Comparison of ENCODE assay signal across 8 cellular contexts in the genomic region with DNA sequence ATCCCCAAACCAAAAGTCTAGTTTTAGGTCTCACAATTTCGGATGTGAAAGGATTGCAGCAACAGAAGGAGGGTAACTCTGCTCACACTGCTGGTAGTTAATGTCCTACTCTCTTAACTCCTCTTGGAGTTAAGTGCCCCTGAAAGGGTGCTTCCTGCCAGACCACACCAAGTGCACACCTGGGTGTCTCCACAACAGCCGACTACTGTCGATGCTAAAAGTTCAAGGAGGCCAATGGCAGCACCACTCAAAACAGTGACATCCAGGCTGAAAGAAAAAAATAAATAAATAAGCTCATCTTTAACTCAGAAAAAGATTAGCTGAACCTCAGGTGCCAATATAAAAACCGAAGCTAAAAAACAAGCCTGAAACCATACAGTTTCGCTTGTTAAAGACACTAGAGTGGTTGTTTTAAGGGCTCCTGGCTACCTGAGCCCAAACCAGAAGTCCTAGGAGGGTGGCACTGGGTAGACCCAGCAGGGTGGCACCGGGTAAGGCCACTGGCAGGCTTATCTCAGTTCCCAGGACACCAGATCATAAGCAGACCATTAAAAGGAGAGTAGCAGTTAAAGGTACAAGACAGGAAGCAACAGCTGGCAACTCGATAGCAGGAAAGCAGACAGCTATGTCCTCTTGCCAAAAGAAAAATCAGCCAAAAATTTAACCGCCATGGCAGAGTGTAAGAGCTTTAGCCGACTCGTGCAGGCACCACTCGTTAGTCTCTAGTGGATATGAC. TPM values are rescaled to one million over a fixed set of nuclear protein-coding genes. Genes with fewer than 3 reads are reported as not detected.
DNase-seq lines count a peak whose midpoint lies in the region; ATAC-seq, FAIRE-seq and TF ChIP-seq lines count a peak whose summit lies in the region.

No MANE protein-coding gene starts in this region.

- H3K36me3 Mint-ChIP-seq in activated B cell treated with CpG ODN at 0.5 μM for 24 hours (ENCODE audit: low read depth) = peaks cover 26% of the 10 kb centered on the region

- no peak for TF ChIP-seq CTCF in activated B cell treated with CpG ODN at 0.5 μM for 24 hours (IDR thresholded peaks at IDR 0.05)

- H3K4me3 Mint-ChIP-seq in activated B cell treated with CpG ODN at 0.5 μM for 24 hours = peak overlapping the region; percentile 36

- intact Hi-C loops in activated B cell treated with CpG ODN at 0.5 μM for 24 hours (cut with micrococcal nuclease) = no loop called here

- no peak for FAIRE-seq in RCC 7860 (lab: Jason Lieb, UNC)

- no peaks in the 10 kb centered on the region for H3K36me3 ChIP-seq in ACC112 (ENCODE audit: insufficient read depth, low read length)

- H3K27me3 ChIP-seq in ACC112 (ENCODE audit: insufficient read depth, low read length) = no peaks in the 10 kb centered on the region

- H3K4me1 ChIP-seq in ACC112 (ENCODE audit: control insufficient read depth, insufficient read depth, low read length, unreplicated experiment) = peaks cover 53% of the 10 kb centered on the region

- H2AFZ ChIP-seq in ACC112 (ENCODE audit: low read length, unreplicated experiment) = no peak overlapping the region

- H3K27me3 Mint-ChIP-seq in activated B cell treated with CpG ODN at 0.5 μM for 24 hours = no peaks in the 10 kb centered on the region

- peak; percentile 45 for ATAC-seq in GM21423 (IDR thresholded peaks at IDR 0.05; ENCODE audit: unreplicated experiment)
- ATAC-seq in activated B cell treated with CpG ODN at 0.5 μM for 24 hours (ENCODE audit: low read depth) = no peak
- ATAC-seq in left lobe of liver = peak; percentile 40
- no peak for ATAC-seq in GM19351 (IDR thresholded peaks at IDR 0.05; ENCODE audit: unreplicated experiment)
- no peak for ATAC-seq in GM19455 (IDR thresholded peaks at IDR 0.05; ENCODE audit: unreplicated experiment)

- peaks cover 98% of the 10 kb centered on the region for H3K4me1 Mint-ChIP-seq in activated B cell treated with CpG ODN at 0.5 μM for 24 hours

- CTCF ChIA-PET in activated B cell treated with CpG ODN at 0.5 μM for 24 hours (lab: Charles Lee) = interaction anchor here (0.6 kb wide), 1 partner anchor 12 kb away, joined by 3 read pairs; no protein-coding TSS in a partner anchor

- H3K27ac Mint-ChIP-seq in activated B cell treated with CpG ODN at 0.5 μM for 24 hours = peak overlapping the region; percentile 85

- POLR2A ChIA-PET in activated B cell treated with CpG ODN at 0.5 μM for 24 hours (lab: Charles Lee) = interaction anchor here (1.0 to 1.1 kb wide), 2 partner anchors 39 to 86 kb away, joined by 4 to 5 read pairs; partner anchors contain the start of gene BRD4

- no peak overlapping the region for H3K4me3 ChIP-seq in ACC112 (ENCODE audit: low read depth, low read length)

- peaks cover 93% of the 10 kb centered on the region for H3K79me2 ChIP-seq in ACC112 (ENCODE audit: control insufficient read depth, insufficient read depth, low read length, unreplicated experiment)

- DNase-seq in activated B cell treated with CpG ODN at 0.5 μM for 24 hours (no peak), left lobe of liver (ENCODE audit: low spot score) (no peak), NCI-H526 (lab: John Stamatoyannopoulos, UW) (no peak), RCC 7860 (ENCODE audit: low spot score) (no peak)

- 0 out of 2 replicates have a peak overlapping the region, but pooled peaks have one; percentile 21 for H3K27ac ChIP-seq in ACC112 (ENCODE audit: low read depth, low read length)

- H3K9me3 Mint-ChIP-seq in activated B cell treated with CpG ODN at 0.5 μM for 24 hours = no peaks in the 10 kb centered on the region

RNA-seq across cellular contexts. Expression of gene BRD4, which starts 39.3 kb away (rescaled TPM):
- 144 and 164 TPM in 2 replicates for total RNA-seq in activated B cell treated with CpG ODN at 0.5 μM for 24 hours
- total RNA-seq in left lobe of liver = 46.1 TPM

Comparison
In these comparisons a context has a peak if more than half of its experiments do, and no peak if none do; other contexts are left out.
1. ATAC-seq: peak in GM21423 (single experiment) and left lobe of liver (single experiment); none in activated B cell treated with CpG ODN at 0.5 μM for 24 hours (single experiment), GM19351 (single experiment) and GM19455 (single experiment).